Comparison of ENCODE assay signal across 8 cellular contexts in the genomic region with DNA sequence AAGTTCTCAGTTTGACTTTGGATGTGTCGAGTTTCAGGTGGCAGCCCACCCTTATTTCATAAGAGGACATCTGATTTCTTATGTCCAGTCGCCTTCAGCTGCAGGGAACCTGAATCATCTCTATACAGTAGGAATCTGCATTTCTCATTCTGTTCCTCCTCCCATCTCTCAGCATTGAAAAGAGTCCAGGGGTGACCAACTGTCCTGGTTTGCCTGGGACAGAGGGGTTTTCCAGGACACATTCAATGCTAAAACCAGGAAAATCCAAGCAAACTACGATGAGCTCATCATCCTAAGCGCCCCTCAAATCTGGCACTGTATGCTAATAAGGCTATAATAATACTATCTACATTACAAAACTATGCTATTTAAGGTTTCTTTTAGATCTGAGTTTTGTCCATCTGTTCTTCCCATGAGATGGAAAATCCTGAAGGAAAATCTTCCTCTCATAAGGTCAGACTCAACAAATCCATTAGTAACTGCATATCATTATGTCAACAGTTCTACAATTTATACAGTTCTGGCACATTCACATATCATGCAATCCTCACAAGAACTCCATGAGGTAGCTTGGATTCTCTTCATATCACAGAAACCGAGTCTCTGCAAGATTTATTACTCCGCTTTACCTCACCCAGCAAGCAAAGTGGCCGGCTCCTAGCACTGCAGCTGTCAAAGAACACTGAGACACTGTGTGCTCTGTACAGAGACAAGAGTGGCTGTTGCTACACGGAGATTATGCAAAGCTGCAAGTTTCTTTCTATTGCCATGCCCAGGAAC. TPM values are rescaled to one million over a fixed set of nuclear protein-coding genes. Genes with fewer than 3 reads are reported as not detected.
DNase-seq lines count a peak whose midpoint lies in the region; ATAC-seq and TF ChIP-seq lines count a peak whose summit lies in the region.

No MANE protein-coding gene starts in this region.

- H3K27me3 Mint-ChIP-seq in activated T-cell treated with anti-CD3 and anti-CD28 coated beads, Interleukin-2, amount 50 U/mL, for 72 hours (ENCODE audit: low read depth), result no peaks in the 10 kb centered on the region

- no peaks in the 10 kb centered on the region for H3K27me3 ChIP-seq in right atrium auricular region
- H3K27me3 ChIP-seq in sigmoid colon, result no peaks in the 10 kb centered on the region

- H3K27ac ChIP-seq in right atrium auricular region (peak overlapping the region; percentile 99 to 100), sigmoid colon (peak overlapping the region; percentile 93 to 99 (median 97))

- peak; percentile 53 for DNase-seq in NCI-H1092 (lab: John Stamatoyannopoulos, UW)
- peak; percentile 25 for DNase-seq in SW480 (ENCODE audit: low spot score)
- no peak for DNase-seq in right atrium auricular region (ENCODE audit: low spot score)
- DNase-seq in sigmoid colon, result peak; percentile 87
- no peak for DNase-seq in activated T-cell treated with anti-CD3 and anti-CD28 coated beads, Interleukin-2, amount 50 U/mL, for 72 hours
- DNase-seq in hepatic stellate cell (ENCODE audit: low spot score), result no peak
- DNase-seq in activated naive CD4-positive, alpha-beta T cell (lab: John Stamatoyannopoulos, UW), result no peak

- peak in 1 of 2 donors; percentile 12 for TF ChIP-seq CTCF in right atrium auricular region (IDR thresholded peaks at IDR 0.05)
- peak in 1 of 4 experiments; percentile 26 for TF ChIP-seq CTCF in sigmoid colon (IDR thresholded peaks at IDR 0.05)

- H3K36me3 ChIP-seq in right atrium auricular region (no peaks in the 10 kb centered on the region), sigmoid colon (no peaks in the 10 kb centered on the region)

- ATAC-seq in activated T-cell treated with anti-CD3 and anti-CD28 coated beads, Interleukin-2, amount 50 U/mL, for 72 hours (replicated peaks in 1 of 2), result no peak
- ATAC-seq in GM21447 (IDR thresholded peaks at IDR 0.05; ENCODE audit: unreplicated experiment), result no peak

- H3K9me3 ChIP-seq in right atrium auricular region, result no peaks in the 10 kb centered on the region
- H3K9me3 ChIP-seq in sigmoid colon, result no peaks in the 10 kb centered on the region

- no peaks in the 10 kb centered on the region for H3K9me3 Mint-ChIP-seq in activated T-cell treated with anti-CD3 and anti-CD28 coated beads, Interleukin-2, amount 50 U/mL, for 72 hours

- TF ChIP-seq POLR2A in sigmoid colon (IDR thresholded peaks at IDR 0.05), result peak in 1 of 2 donors; percentile 19

- intact Hi-C loops in sigmoid colon (cut with DNase I), result loop anchor here (1.0 to 10.0 kb wide), 7 partner anchors 49 to 1134 kb away; a partner anchor contains a TSS

- peak in 2 of 4 donors; percentile 25 to 68 for TF ChIP-seq EP300 in sigmoid colon (IDR thresholded peaks at IDR 0.05)

- H3K4me1 ChIP-seq in right atrium auricular region, result peaks cover 0 to 30% of the 10 kb centered on the region in 2 donors
- peaks cover 0 to 35% (median 32%) of the 10 kb centered on the region in 4 donors for H3K4me1 ChIP-seq in sigmoid colon

- no peak overlapping the region for H3K27ac Mint-ChIP-seq in activated T-cell treated with anti-CD3 and anti-CD28 coated beads, Interleukin-2, amount 50 U/mL, for 72 hours

- peaks cover 6% of the 10 kb centered on the region for H3K4me1 Mint-ChIP-seq in activated T-cell treated with anti-CD3 and anti-CD28 coated beads, Interleukin-2, amount 50 U/mL, for 72 hours (ENCODE audit: low read depth)

- 30 to 63% methylated on average over 8 of the region's 8 CpGs for WGBS in sigmoid colon, 2 donors

- no peak overlapping the region for H3K4me3 Mint-ChIP-seq in activated T-cell treated with anti-CD3 and anti-CD28 coated beads, Interleukin-2, amount 50 U/mL, for 72 hours

- peak overlapping the region in 1 of 2 donors; percentile 68 for H3K4me3 ChIP-seq in right atrium auricular region
- peak overlapping the region in 3 of 4 donors; percentile 64 to 70 (median 64) for H3K4me3 ChIP-seq in sigmoid colon

- no peaks in the 10 kb centered on the region for H3K36me3 Mint-ChIP-seq in activated T-cell treated with anti-CD3 and anti-CD28 coated beads, Interleukin-2, amount 50 U/mL, for 72 hours (ENCODE audit: insufficient read depth in 2 of 2)

RNA-seq across cellular contexts. Expression of a gene that starts 15.6 kb away (rescaled TPM):
- total RNA-seq in right atrium auricular region (100 to 1,000 TPM; 409 to 443 TPM), sigmoid colon (100 to 1,000 TPM; 647 to 889 (median 818) TPM)
- 100 to 1,000 TPM; 404 to 722 (median 541) TPM for polyA plus RNA-seq in sigmoid colon
- total RNA-seq in activated T-cell treated with anti-CD3 and anti-CD28 coated beads, Interleukin-2, amount 50 U/mL, for 72 hours, result 100 to 1,000 TPM; 391 to 489 TPM

RNA-seq across cellular contexts. Expression of a gene that starts 49.5 kb away (rescaled TPM):
- total RNA-seq in right atrium auricular region (1 to 10 TPM; 5.9 to 6.9 TPM), sigmoid colon (10 to 100 TPM; 12.5 to 25.2 (median 14.8) TPM)
- 10 to 100 TPM in 1 of 3 donors, 1 to 10 TPM in 2; 4.8 to 10.7 (median 5.3) TPM for polyA plus RNA-seq in sigmoid colon
- total RNA-seq in activated T-cell treated with anti-CD3 and anti-CD28 coated beads, Interleukin-2, amount 50 U/mL, for 72 hours, result 10 to 100 TPM; 26.4 to 28.9 TPM

Comparison
In these comparisons a context has a peak if more than half of its experiments do, and no peak if none do; other contexts are left out.
1. DNase-seq: peak in NCI-H1092 (single experiment), SW480 (single experiment) and sigmoid colon (single experiment); none in right atrium auricular region (single experiment), activated T-cell treated with anti-CD3 and anti-CD28 coated beads, Interleukin-2, amount 50 U/mL, for 72 hours (0 of 2), hepatic stellate cell (single experiment) and activated naive CD4-positive, alpha-beta T cell (0 of 4).